Comparison of ENCODE assay signal across 1 cellular context in genomic region chr9:82036101-82036500, GRCh38.
TF ChIP-seq lines count a peak whose summit lies in the region.

No MANE protein-coding gene starts in this region.

TF ChIP-seq in SK-N-SH treated with all-trans-retinoic acid at 6 μM for 48 hours, 23 proteins besides CTCF, POLR2A, EP300 and RAD21 (continued from another document):
- TF ChIP-seq ZC3H10 (CRISPR knock-in tag; IDR thresholded peaks at IDR 0.05) (no peak), ZFP30 (CRISPR knock-in tag; IDR thresholded peaks at IDR 0.05) (no peak), POU6F1 (CRISPR knock-in tag; IDR thresholded peaks at IDR 0.05; ENCODE audit: borderline replicate concordance, low read depth) (no peak), ZFP3 (CRISPR knock-in tag; IDR thresholded peaks at IDR 0.05) (no peak), GLIS3 (CRISPR knock-in tag; IDR thresholded peaks at IDR 0.05) (no peak), ISL1 (CRISPR knock-in tag; IDR thresholded peaks at IDR 0.05) (no peak), ZNF8 (CRISPR knock-in tag; IDR thresholded peaks at IDR 0.05) (no peak), ESRRG (CRISPR knock-in tag; IDR thresholded peaks at IDR 0.05) (no peak)
